ENCODE assay signal across 13 cellular contexts in the genomic region with DNA sequence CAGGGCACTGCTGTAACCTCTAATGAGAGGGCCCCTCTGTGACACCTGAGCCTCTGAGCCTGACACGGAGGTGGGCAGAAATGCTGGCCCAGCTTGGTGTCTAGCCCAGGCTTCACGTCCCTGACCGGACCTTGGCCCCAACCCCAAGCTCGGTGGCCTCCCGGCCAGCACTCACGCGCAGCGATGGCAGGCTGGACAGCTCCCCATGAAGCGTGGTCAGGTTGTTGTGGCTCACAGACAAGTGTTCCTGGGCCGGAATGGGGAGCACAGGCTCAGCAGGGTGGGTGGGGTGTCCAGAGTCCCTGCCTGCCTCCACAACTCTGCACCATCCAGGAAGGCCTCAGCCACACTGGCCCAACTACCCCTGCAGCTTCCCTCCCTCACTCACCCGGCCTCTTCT. TPM values are rescaled to one million over a fixed set of nuclear protein-coding genes. Genes with fewer than 3 reads are reported as not detected.
DNase-seq lines count a peak whose midpoint lies in the region; ATAC-seq, FAIRE-seq and TF ChIP-seq lines count a peak whose summit lies in the region.
"Had no signal": no experiment of that assay in that cellular context is flagged by ENCODE, and none has a peak within 500 bp of the region (broad histone marks: within the 10 kb centered on the region; RNA-seq: fewer than 3 reads in every experiment).

No MANE protein-coding gene starts in this region.

- ATAC-seq in GM21529 (IDR thresholded peaks at IDR 0.05; ENCODE audit: unreplicated experiment), result no peak

- peaks cover 40% of the 10 kb centered on the region for H3K4me1 ChIP-seq in CD8-positive, alpha-beta memory T cell (ENCODE audit: insufficient read depth, low read length)
- H3K4me1 ChIP-seq in PC-9 (replicated peaks; ENCODE audit: insufficient read depth), result peaks cover 26% of the 10 kb centered on the region
- peaks cover 4 to 30% (median 17%) of the 10 kb centered on the region in 4 experiments for H3K4me1 ChIP-seq in H1 (replicated peaks in 1 of 4; ENCODE audit: control insufficient read depth in 3 of 4, insufficient read depth in 4 of 4, low read length in 3 of 4)
- peaks cover 22 to 23% of the 10 kb centered on the region in 2 experiments for H3K4me1 ChIP-seq in trophoblast cell (ENCODE audit: control insufficient read depth in 1 of 2, insufficient read depth in 2 of 2, low read length in 2 of 2)

- TF ChIP-seq EP300 in H1 (IDR thresholded peaks at IDR 0.05; ENCODE audit: borderline replicate concordance in 1 of 2, low read depth in 2 of 2, low read length in 2 of 2), result no peak

- H3K27ac ChIP-seq in CD8-positive, alpha-beta memory T cell (ENCODE audit: low read depth, low read length), result no peak overlapping the region
- H3K27ac ChIP-seq in PC-9 (peak overlapping the region; percentile 96), H1 (ENCODE audit: low read depth, low read length) (peak overlapping the region; percentile 53; the same call in 1 of the 2 replicates), trophoblast cell (ENCODE audit: low read depth, low read length) (no peak overlapping the region)

- peaks cover 36% of the 10 kb centered on the region for H3F3A ChIP-seq in PC-9 (ENCODE audit: insufficient read depth, low read depth)

- H3K14ac ChIP-seq in H1 (ENCODE audit: insufficient read length), result no peak overlapping the region
- no peak overlapping the region for H3K14ac ChIP-seq in trophoblast cell (ENCODE audit: low read length)

- H3K4me1 Mint-ChIP-seq in CD8-positive, alpha-beta memory T cell, result peaks cover 26 to 46% (median 34%) of the 10 kb centered on the region in 3 donors
- peaks cover 24% of the 10 kb centered on the region for H3K4me1 Mint-ChIP-seq in osteocyte (ENCODE audit: unreplicated experiment)
- peaks cover 18% of the 10 kb centered on the region for H3K4me1 Mint-ChIP-seq in activated T-helper 2 cell treated with anti-CD3 and anti-CD28 coated beads, Interferon-gamma antibody, Interleukin-2, Interleukin-4, amounts not matched to agents 10 μg/mL and 5 μg/mL and 100 μg/mL, durations not matched to agents 14 hours and 24 hours and 36 hours (ENCODE audit: low read depth)

- no peak for FAIRE-seq in H1 (lab: Jason Lieb, UNC)
- FAIRE-seq: frontal cortex had no signal

- H2BK20ac ChIP-seq in H1 (ENCODE audit: low read length), result no peak overlapping the region

- H2AFZ ChIP-seq in PC-9 (no peak overlapping the region), H1 (ENCODE audit: low read length) (no peak overlapping the region), trophoblast cell (ENCODE audit: insufficient read depth, low read length, poor library complexity) (no peak overlapping the region)

- H2BK5ac ChIP-seq in H1 (ENCODE audit: low read depth, low read length) (no peak overlapping the region), trophoblast cell (ENCODE audit: low read depth, low read length, poor library complexity) (no peak overlapping the region)

- H2BK120ac ChIP-seq in H1 (replicated peaks; ENCODE audit: low read depth, low read length) (no peak overlapping the region), trophoblast cell (ENCODE audit: insufficient read depth, low read length, poor library complexity) (no peak overlapping the region)

- POLR2A ChIA-PET in CD8-positive, alpha-beta memory T cell (lab: Charles Lee), result no interaction called here
- POLR2A ChIA-PET in PC-9 (lab: Charles Lee; ENCODE audit: unreplicated experiment) (no interaction called here), H1 (lab: Charles Lee; ENCODE audit: partially characterized antibody) (interaction anchor here (1.3 to 11.5 kb wide), 7 partner anchors 12 to 58 kb away, joined by 3 to 171 read pairs (median 7); a partner anchor contains a TSS)

- no peak overlapping the region for H2BK15ac ChIP-seq in H1 (ENCODE audit: low read length)

- peak overlapping the region; percentile 84 for H3K4me3 ChIP-seq in CD8-positive, alpha-beta memory T cell (ENCODE audit: low read length)
- H3K4me3 ChIP-seq in PC-9, result peak overlapping the region; percentile 77
- peak overlapping the region in 1 of 4 experiments; percentile 94; a peak in 2 of 8 replicates for H3K4me3 ChIP-seq in H1 (ENCODE audit: extremely low read depth in 1 of 4, insufficient read depth in 2 of 4, low read depth in 3 of 4, low read length in 4 of 4)
- no peak overlapping the region for H3K4me3 ChIP-seq in trophoblast cell (ENCODE audit: low read depth, low read length)

- H3K23ac ChIP-seq in H1 (ENCODE audit: insufficient read length), result no peak overlapping the region
- no peak overlapping the region for H3K23ac ChIP-seq in trophoblast cell (ENCODE audit: low read length)

- peaks cover 13% of the 10 kb centered on the region for H3K23me2 ChIP-seq in H1 (ENCODE audit: low read depth, low read length)

- peak overlapping the region; percentile 65; the same call in 1 of the 2 replicates for H2AK5ac ChIP-seq in H1 (ENCODE audit: low read depth, low read length)
- no peak overlapping the region for H2AK5ac ChIP-seq in trophoblast cell (ENCODE audit: low read length)

- no TSS peak for BruUV-seq in PC-9 (replicated peaks; lab: Mats Ljungman, UMichigan)

- WGBS in H1 (ENCODE audit: extremely low coverage in 1 of 2, insufficient coverage in 1 of 2, insufficient read length in 1 of 2, insufficient replicate concordance in 2 of 2, low coverage in 1 of 2, low lambda C conversion rate in 2 of 2, missing lambda C conversion rate in 1 of 2), 2 experiments, result 99% methylated on average over 11 of the region's 11 CpGs; no CpG with 5 or more reads in 1 of the 2 experiments
- no CpG with 5 or more reads among the region's 11 CpGs for WGBS in trophoblast cell (ENCODE audit: extremely low coverage, insufficient coverage, insufficient read length)

- no peaks in the 10 kb centered on the region for H3K9me2 ChIP-seq in PC-9 (ENCODE audit: insufficient read depth)

- H2BK12ac ChIP-seq in H1 (ENCODE audit: low read depth, low read length) (peak overlapping the region; percentile 14; the same call in 1 of the 2 replicates), trophoblast cell (ENCODE audit: low read length) (no peak overlapping the region)

- H3K36me3 Mint-ChIP-seq in CD8-positive, alpha-beta memory T cell, result peaks cover 0 to 60% (median 0%) of the 10 kb centered on the region in 3 donors
- peaks cover 8% of the 10 kb centered on the region for H3K36me3 Mint-ChIP-seq in osteocyte (ENCODE audit: unreplicated experiment)
- peaks cover 56% of the 10 kb centered on the region for H3K36me3 Mint-ChIP-seq in activated T-helper 2 cell treated with anti-CD3 and anti-CD28 coated beads, Interferon-gamma antibody, Interleukin-2, Interleukin-4, amounts not matched to agents 10 μg/mL and 5 μg/mL and 100 μg/mL, durations not matched to agents 14 hours and 24 hours and 36 hours (ENCODE audit: low read depth)

- no peaks in the 10 kb centered on the region for H3K9me3 ChIP-seq in CD8-positive, alpha-beta memory T cell (ENCODE audit: low read length)
- H3K9me3 ChIP-seq in PC-9 (ENCODE audit: insufficient read depth, low read depth) (no peaks in the 10 kb centered on the region), H1 (ENCODE audit: insufficient read depth in 2 of 2, low read depth in 1 of 2, low read length in 1 of 2) (no peaks in the 10 kb centered on the region), trophoblast cell (ENCODE audit: insufficient read depth, low read depth, low read length) (no peaks in the 10 kb centered on the region)
- H3K9me3 ChIP-seq: spleen had no signal

- no peak overlapping the region for H4K12ac ChIP-seq in trophoblast cell (ENCODE audit: low read depth, low read length)

- H3K4ac ChIP-seq in H1 (replicated peaks; ENCODE audit: insufficient read length, low read depth, low read length), result no peak overlapping the region
- no peak overlapping the region for H3K4ac ChIP-seq in trophoblast cell (ENCODE audit: low read depth, low read length)

- H4K20me1 ChIP-seq in PC-9 (ENCODE audit: insufficient read depth) (peaks cover 32% of the 10 kb centered on the region), H1 (replicated peaks in 1 of 2; ENCODE audit: control insufficient read depth in 1 of 2, insufficient read depth in 2 of 2, low read length in 2 of 2) (peaks cover 3 to 10% of the 10 kb centered on the region in 2 experiments)

- H3K4me2 ChIP-seq in PC-9 (peak overlapping the region; percentile 98), H1 (ENCODE audit: insufficient read depth in 1 of 2, low read depth in 2 of 2, low read length in 2 of 2) (peak overlapping the region; percentile 84 to 96; a peak in 3 of 4 replicates), trophoblast cell (ENCODE audit: low read length) (peak overlapping the region; percentile 80)

- no peak for TF ChIP-seq POLR2A in H1 (IDR thresholded peaks at IDR 0.05; ENCODE audit: control extremely low read depth in 1 of 2, low read depth in 2 of 2, low read length in 2 of 2)

- no peaks in the 10 kb centered on the region for H3K27me3 ChIP-seq in CD8-positive, alpha-beta memory T cell (ENCODE audit: insufficient read depth, low read length, poor library complexity, severe bottlenecking)
- H3K27me3 ChIP-seq in PC-9 (ENCODE audit: insufficient read depth, low read depth) (no peaks in the 10 kb centered on the region), H1 (replicated peaks in 1 of 4; ENCODE audit: control insufficient read depth in 3 of 4, extremely low read depth in 1 of 4, insufficient read depth in 3 of 4, low read length in 3 of 4) (no peaks in the 10 kb centered on the region), trophoblast cell (ENCODE audit: insufficient read depth, low read length) (no peaks in the 10 kb centered on the region)
- H3K27me3 ChIP-seq: spleen had no signal

- TF ChIP-seq RAD21 in H1 (IDR thresholded peaks at IDR 0.05 in 1 of 2, conservative IDR thresholded peaks at IDR 0.05 in 1 of 2; ENCODE audit: low read depth in 2 of 2, low read length in 2 of 2), result no peak

- no peak overlapping the region for H4K91ac ChIP-seq in H1 (replicated peaks; ENCODE audit: insufficient read length, low read length)
- no peak overlapping the region for H4K91ac ChIP-seq in trophoblast cell (ENCODE audit: low read depth, low read length)

- no peak for TF ChIP-seq CTCF in PC-9 (conservative IDR thresholded peaks at IDR 0.05)
- TF ChIP-seq CTCF in H1 (IDR thresholded peaks at IDR 0.05; ENCODE audit: control extremely low read depth in 1 of 3, insufficient read depth in 1 of 3, low read depth in 1 of 3, low read length in 3 of 3), result no peak
- no peak for TF ChIP-seq CTCF in osteocyte (IDR thresholded peaks at IDR 0.05)

- H3K9ac ChIP-seq in H1 (replicated peaks in 1 of 4; ENCODE audit: extremely low read depth in 1 of 4, low read depth in 3 of 4, low read length in 3 of 4), result no peak overlapping the region
- H3K9ac ChIP-seq in trophoblast cell (ENCODE audit: low read length), result no peak overlapping the region

- peak overlapping the region; percentile 7 to 75 (median 38) for H3K4me3 Mint-ChIP-seq in CD8-positive, alpha-beta memory T cell
- no peak overlapping the region for H3K4me3 Mint-ChIP-seq in osteocyte (ENCODE audit: unreplicated experiment)
- no peak overlapping the region for H3K4me3 Mint-ChIP-seq in activated T-helper 2 cell treated with anti-CD3 and anti-CD28 coated beads, Interferon-gamma antibody, Interleukin-2, Interleukin-4, amounts not matched to agents 10 μg/mL and 5 μg/mL and 100 μg/mL, durations not matched to agents 14 hours and 24 hours and 36 hours (ENCODE audit: low read depth)
- H3K4me3 Mint-ChIP-seq: nephron progenitor cell had no signal

- no peak overlapping the region for H4K5ac ChIP-seq in H1 (ENCODE audit: insufficient read length, low read depth, low read length)

- H3K27me3 Mint-ChIP-seq in CD8-positive, alpha-beta memory T cell, result no peaks in the 10 kb centered on the region
- H3K27me3 Mint-ChIP-seq in osteocyte (ENCODE audit: unreplicated experiment), result no peaks in the 10 kb centered on the region
- no peaks in the 10 kb centered on the region for H3K27me3 Mint-ChIP-seq in activated T-helper 2 cell treated with anti-CD3 and anti-CD28 coated beads, Interferon-gamma antibody, Interleukin-2, Interleukin-4, amounts not matched to agents 10 μg/mL and 5 μg/mL and 100 μg/mL, durations not matched to agents 14 hours and 24 hours and 36 hours (ENCODE audit: low read depth)

- H3K36me3 ChIP-seq in CD8-positive, alpha-beta memory T cell (ENCODE audit: insufficient read depth, low read length), result peaks cover 32% of the 10 kb centered on the region
- H3K36me3 ChIP-seq in PC-9 (ENCODE audit: low read depth) (peaks cover 49% of the 10 kb centered on the region), H1 (ENCODE audit: control insufficient read depth in 2 of 4, insufficient read depth in 4 of 4, low read length in 3 of 4) (peaks cover 24 to 44% (median 37%) of the 10 kb centered on the region in 4 experiments), trophoblast cell (ENCODE audit: control insufficient read depth in 1 of 2, insufficient read depth in 2 of 2, low read length in 2 of 2) (peaks cover 51 to 54% of the 10 kb centered on the region in 2 experiments)

- CTCF ChIA-PET in CD8-positive, alpha-beta memory T cell (lab: Charles Lee), result interaction anchor here (1.2 kb wide), 1 partner anchor 39 kb away, joined by 3 read pairs; no protein-coding TSS in a partner anchor
- CTCF ChIA-PET in PC-9 (lab: Charles Lee) (interaction anchor here (0.7 to 1.3 kb wide), 2 partner anchors 19 to 27 kb away, joined by 3 read pairs; no protein-coding TSS in a partner anchor), H1 (lab: Charles Lee; ENCODE audit: partially characterized antibody) (interaction anchor here (0.9 to 3.9 kb wide), 6 partner anchors 8 to 83 kb away, joined by 3 to 18 read pairs (median 5); no protein-coding TSS in a partner anchor)

- H3K27ac Mint-ChIP-seq in CD8-positive, alpha-beta memory T cell, result peak overlapping the region in 6 of 8 donors; percentile 26 to 50 (median 41)
- H3K27ac Mint-ChIP-seq in osteocyte (ENCODE audit: unreplicated experiment), result no peak overlapping the region
- no peak overlapping the region for H3K27ac Mint-ChIP-seq in activated T-helper 2 cell treated with anti-CD3 and anti-CD28 coated beads, Interferon-gamma antibody, Interleukin-2, Interleukin-4, amounts not matched to agents 10 μg/mL and 5 μg/mL and 100 μg/mL, durations not matched to agents 14 hours and 24 hours and 36 hours
- H3K27ac Mint-ChIP-seq: nephron progenitor cell had no signal

- no peak for DNase-seq in CD8-positive, alpha-beta memory T cell
- DNase-seq in PC-9 (no peak), H1 (ENCODE audit: low read depth in 1 of 2, low spot score in 2 of 2) (no peak), trophoblast cell (no peak), osteocyte (ENCODE audit: extremely low spot score, unreplicated experiment) (no peak)
- DNase-seq in activated T-helper 2 cell treated with anti-CD3 and anti-CD28 coated beads, Interferon-gamma antibody, Interleukin-2, Interleukin-4, amounts not matched to agents 10 μg/mL and 5 μg/mL and 100 μg/mL, durations not matched to agents 14 hours and 24 hours and 36 hours (ENCODE audit: low spot score), result no peak
- DNase-seq: amygdala, NCI-H1092 treated with DMSO at 0.1 percent for 48 hours, nephron progenitor cell, spleen, substantia nigra had no signal

- H4K8ac ChIP-seq in H1 (ENCODE audit: extremely low read depth, insufficient read depth, low read length) (no peak overlapping the region), trophoblast cell (ENCODE audit: low read depth, low read length) (no peak overlapping the region)

- peaks cover 14% of the 10 kb centered on the region for H3K79me1 ChIP-seq in H1 (ENCODE audit: low read depth, low read length)
- H3K79me1 ChIP-seq in trophoblast cell (ENCODE audit: low read length), result peaks cover 16% of the 10 kb centered on the region

- no peak overlapping the region for H3K18ac ChIP-seq in H1 (ENCODE audit: extremely low read depth, low read length)
- H3K18ac ChIP-seq in trophoblast cell (ENCODE audit: low read length), result no peak overlapping the region

- H3K9me3 Mint-ChIP-seq in CD8-positive, alpha-beta memory T cell, result no peaks in the 10 kb centered on the region
- no peaks in the 10 kb centered on the region for H3K9me3 Mint-ChIP-seq in osteocyte (ENCODE audit: unreplicated experiment)
- H3K9me3 Mint-ChIP-seq in activated T-helper 2 cell treated with anti-CD3 and anti-CD28 coated beads, Interferon-gamma antibody, Interleukin-2, Interleukin-4, amounts not matched to agents 10 μg/mL and 5 μg/mL and 100 μg/mL, durations not matched to agents 14 hours and 24 hours and 36 hours, result no peaks in the 10 kb centered on the region
- H3K9me3 Mint-ChIP-seq: nephron progenitor cell had no signal

- H3K79me2 ChIP-seq in PC-9 (ENCODE audit: low read depth) (peaks cover 36% of the 10 kb centered on the region), H1 (ENCODE audit: control insufficient read depth in 1 of 2, insufficient read depth in 2 of 2, low read length in 2 of 2) (peaks cover 0 to 18% of the 10 kb centered on the region in 2 experiments; a peak in 1 of 4 replicates), trophoblast cell (ENCODE audit: control insufficient read depth, insufficient read depth, low read length, poor library complexity) (peaks cover 17% of the 10 kb centered on the region)

- intact Hi-C loops in PC-9 (cut with micrococcal nuclease; ENCODE audit: unreplicated experiment), result no loop called here
- intact Hi-C loops in activated T-helper 2 cell treated with anti-CD3 and anti-CD28 coated beads, Interferon-gamma antibody, Interleukin-2, Interleukin-4, amounts not matched to agents 10 μg/mL and 5 μg/mL and 100 μg/mL, durations not matched to agents 14 hours and 24 hours and 36 hours (cut with micrococcal nuclease), result no loop called here

- no peak overlapping the region for H3K56ac ChIP-seq in H1 (replicated peaks; ENCODE audit: insufficient read length, low read depth, low read length)

RNA-seq across cellular contexts. Expression of a gene that starts 2.2 kb away (rescaled TPM):
- total RNA-seq in CD8-positive, alpha-beta memory T cell, result 100 to 1,000 TPM; 278 to 299 TPM
- polyA plus RNA-seq in CD8-positive, alpha-beta memory T cell, result 216 TPM
- total RNA-seq in PC-9 (2021) (430 and 434 TPM in 2 replicates), osteocyte (212 and 214 TPM in 2 replicates)
- total RNA-seq in H1 (2021; fragmentation: NEBNext Ultra II Directional; extraction: Animal tissue kit (Norgen Biotek cat#: 25700)), result 300 and 324 TPM in 2 replicates
- 549 and 674 TPM in 2 replicates for polyA plus RNA-seq in H1 (2011; rRNA removed)
- 437 TPM for polyA plus RNA-seq in H1 (2011; cell fraction: cytosol; rRNA removed)
- 871 TPM for polyA plus RNA-seq in H1 (2011; cell fraction: nucleus; rRNA removed)
- polyA plus RNA-seq in H1 (2012, experiment 1 of 2), result 271 to 422 TPM (median 386 TPM) in 4 replicates
- 333 TPM for polyA plus RNA-seq in H1 (2012, experiment 2 of 2)
- polyA plus RNA-seq in H1 (2013, experiment 1 of 2), result 161 TPM
- 153 TPM for polyA plus RNA-seq in H1 (2013, experiment 2 of 2)
- polyA minus RNA-seq in H1 (2011; rRNA and poly(A)+ RNA removed), result 400 and 457 TPM in 2 replicates
- 246 TPM for polyA minus RNA-seq in H1 (2011; cell fraction: cytosol; rRNA and poly(A)+ RNA removed)
- polyA minus RNA-seq in H1 (2011; cell fraction: nucleus; rRNA and poly(A)+ RNA removed), result 198 TPM
- polyA plus RNA-seq in trophoblast cell (2013), result 170 and 174 TPM in 2 replicates
- total RNA-seq in activated T-helper 2 cell treated with anti-CD3 and anti-CD28 coated beads, Interferon-gamma antibody, Interleukin-2, Interleukin-4, amounts not matched to agents 10 μg/mL and 5 μg/mL and 100 μg/mL, durations not matched to agents 14 hours and 24 hours and 36 hours, result 334 and 340 TPM in 2 replicates

RNA-seq across cellular contexts. Expression of a gene that starts 4.1 kb away (rescaled TPM):
- total RNA-seq in CD8-positive, alpha-beta memory T cell, result 1 to 10 TPM; 5.5 to 5.6 TPM
- polyA plus RNA-seq in CD8-positive, alpha-beta memory T cell, result 14.1 TPM
- total RNA-seq in PC-9 (2021) (29.6 and 33.0 TPM in 2 replicates), osteocyte (10.8 and 15.3 TPM in 2 replicates)
- 9.9 and 12.4 TPM in 2 replicates for total RNA-seq in H1 (2021; fragmentation: NEBNext Ultra II Directional; extraction: Animal tissue kit (Norgen Biotek cat#: 25700))
- polyA plus RNA-seq in H1 (2011; rRNA removed), result 24.9 and 39.6 TPM in 2 replicates
- polyA plus RNA-seq in H1 (2011; cell fraction: cytosol; rRNA removed), result 25.9 TPM
- 28.3 TPM for polyA plus RNA-seq in H1 (2011; cell fraction: nucleus; rRNA removed)
- 6.3 to 11.5 TPM (median 11.1 TPM) in 4 replicates for polyA plus RNA-seq in H1 (2012, experiment 1 of 2)
- polyA plus RNA-seq in H1 (2012, experiment 2 of 2), result 9.9 TPM
- 4.7 TPM for polyA plus RNA-seq in H1 (2013, experiment 1 of 2)
- polyA plus RNA-seq in H1 (2013, experiment 2 of 2), result 4.4 TPM
- 10.8 and 14.9 TPM in 2 replicates for polyA minus RNA-seq in H1 (2011; rRNA and poly(A)+ RNA removed)
- 20.9 TPM for polyA minus RNA-seq in H1 (2011; cell fraction: cytosol; rRNA and poly(A)+ RNA removed)
- 23.0 TPM for polyA minus RNA-seq in H1 (2011; cell fraction: nucleus; rRNA and poly(A)+ RNA removed)
- polyA plus RNA-seq in trophoblast cell (2013), result 5.1 and 5.3 TPM in 2 replicates
- 6.8 and 7.9 TPM in 2 replicates for total RNA-seq in activated T-helper 2 cell treated with anti-CD3 and anti-CD28 coated beads, Interferon-gamma antibody, Interleukin-2, Interleukin-4, amounts not matched to agents 10 μg/mL and 5 μg/mL and 100 μg/mL, durations not matched to agents 14 hours and 24 hours and 36 hours

RNA-seq across cellular contexts. Expression of a gene that starts 30.9 kb away (rescaled TPM):
- 10 to 100 TPM; 24.3 to 26.3 TPM for total RNA-seq in CD8-positive, alpha-beta memory T cell
- 1.5 TPM for polyA plus RNA-seq in CD8-positive, alpha-beta memory T cell
- total RNA-seq in PC-9 (2021) (44.9 and 57.6 TPM in 2 replicates), osteocyte (43.7 and 45.0 TPM in 2 replicates)
- total RNA-seq in H1 (2021; fragmentation: NEBNext Ultra II Directional; extraction: Animal tissue kit (Norgen Biotek cat#: 25700)), result 71.3 and 72.8 TPM in 2 replicates
- polyA plus RNA-seq in H1 (2011; rRNA removed), result 107 and 137 TPM in 2 replicates
- 95.0 TPM for polyA plus RNA-seq in H1 (2011; cell fraction: cytosol; rRNA removed)
- polyA plus RNA-seq in H1 (2011; cell fraction: nucleus; rRNA removed), result 119 TPM
- 45.9 to 70.7 TPM (median 65.3 TPM) in 4 replicates for polyA plus RNA-seq in H1 (2012, experiment 1 of 2)
- 66.3 TPM for polyA plus RNA-seq in H1 (2012, experiment 2 of 2)
- 30.5 TPM for polyA plus RNA-seq in H1 (2013, experiment 1 of 2)
- 29.6 TPM for polyA plus RNA-seq in H1 (2013, experiment 2 of 2)
- polyA minus RNA-seq in H1 (2011; rRNA and poly(A)+ RNA removed), result 61.7 and 89.9 TPM in 2 replicates
- polyA minus RNA-seq in H1 (2011; cell fraction: cytosol; rRNA and poly(A)+ RNA removed), result 61.0 TPM
- 46.1 TPM for polyA minus RNA-seq in H1 (2011; cell fraction: nucleus; rRNA and poly(A)+ RNA removed)
- polyA plus RNA-seq in trophoblast cell (2013), result 21.5 and 21.7 TPM in 2 replicates
- 23.0 and 24.7 TPM in 2 replicates for total RNA-seq in activated T-helper 2 cell treated with anti-CD3 and anti-CD28 coated beads, Interferon-gamma antibody, Interleukin-2, Interleukin-4, amounts not matched to agents 10 μg/mL and 5 μg/mL and 100 μg/mL, durations not matched to agents 14 hours and 24 hours and 36 hours

RNA-seq across cellular contexts. Expression of a gene that starts 58.4 kb away (rescaled TPM):
- total RNA-seq in CD8-positive, alpha-beta memory T cell, result 10 to 100 TPM; 69.7 to 72.8 TPM
- 21.7 TPM for polyA plus RNA-seq in CD8-positive, alpha-beta memory T cell
- total RNA-seq in PC-9 (2021), result 51.2 and 52.2 TPM in 2 replicates
- total RNA-seq in H1 (2021; fragmentation: NEBNext Ultra II Directional; extraction: Animal tissue kit (Norgen Biotek cat#: 25700)), result 46.2 and 54.3 TPM in 2 replicates
- 21.5 and 23.4 TPM in 2 replicates for polyA plus RNA-seq in H1 (2011; rRNA removed)
- 24.9 TPM for polyA plus RNA-seq in H1 (2011; cell fraction: cytosol; rRNA removed)
- polyA plus RNA-seq in H1 (2011; cell fraction: nucleus; rRNA removed), result 40.5 TPM
- 36.7 to 39.0 TPM (median 38.6 TPM) in 4 replicates for polyA plus RNA-seq in H1 (2012, experiment 1 of 2)
- polyA plus RNA-seq in H1 (2012, experiment 2 of 2), result 27.9 TPM
- 24.5 TPM for polyA plus RNA-seq in H1 (2013, experiment 1 of 2)
- 22.6 TPM for polyA plus RNA-seq in H1 (2013, experiment 2 of 2)
- polyA minus RNA-seq in H1 (2011; rRNA and poly(A)+ RNA removed), result 72.0 and 81.1 TPM in 2 replicates
- 26.3 TPM for polyA minus RNA-seq in H1 (2011; cell fraction: cytosol; rRNA and poly(A)+ RNA removed)
- 55.5 TPM for polyA minus RNA-seq in H1 (2011; cell fraction: nucleus; rRNA and poly(A)+ RNA removed)
- 18.1 and 19.5 TPM in 2 replicates for polyA plus RNA-seq in trophoblast cell (2013)
- 41.5 and 44.8 TPM in 2 replicates for total RNA-seq in osteocyte
- total RNA-seq in activated T-helper 2 cell treated with anti-CD3 and anti-CD28 coated beads, Interferon-gamma antibody, Interleukin-2, Interleukin-4, amounts not matched to agents 10 μg/mL and 5 μg/mL and 100 μg/mL, durations not matched to agents 14 hours and 24 hours and 36 hours, result 70.7 and 75.0 TPM in 2 replicates

RNA-seq across cellular contexts. Expression of a gene that starts 58.7 kb away (rescaled TPM):
- total RNA-seq in CD8-positive, alpha-beta memory T cell, result 10 to 100 TPM; 26.7 to 26.9 TPM
- 4.9 TPM for polyA plus RNA-seq in CD8-positive, alpha-beta memory T cell
- total RNA-seq in PC-9 (2021) (19.5 and 23.8 TPM in 2 replicates), osteocyte (19.8 and 21.2 TPM in 2 replicates)
- total RNA-seq in H1 (2021; fragmentation: NEBNext Ultra II Directional; extraction: Animal tissue kit (Norgen Biotek cat#: 25700)), result 18.5 and 19.0 TPM in 2 replicates
- polyA plus RNA-seq in H1 (2011; rRNA removed), result 6.9 and 8.9 TPM in 2 replicates
- 7.6 TPM for polyA plus RNA-seq in H1 (2011; cell fraction: cytosol; rRNA removed)
- 10.9 TPM for polyA plus RNA-seq in H1 (2011; cell fraction: nucleus; rRNA removed)
- polyA plus RNA-seq in H1 (2012, experiment 1 of 2), result 9.6 to 12.8 TPM (median 12.4 TPM) in 4 replicates
- 4.8 TPM for polyA plus RNA-seq in H1 (2012, experiment 2 of 2)
- 8.2 TPM for polyA plus RNA-seq in H1 (2013, experiment 1 of 2)
- polyA plus RNA-seq in H1 (2013, experiment 2 of 2), result 7.7 TPM
- polyA minus RNA-seq in H1 (2011; rRNA and poly(A)+ RNA removed), result 23.2 and 26.9 TPM in 2 replicates
- 11.1 TPM for polyA minus RNA-seq in H1 (2011; cell fraction: cytosol; rRNA and poly(A)+ RNA removed)
- 14.6 TPM for polyA minus RNA-seq in H1 (2011; cell fraction: nucleus; rRNA and poly(A)+ RNA removed)
- 10.4 and 10.8 TPM in 2 replicates for polyA plus RNA-seq in trophoblast cell (2013)
- 16.5 and 16.8 TPM in 2 replicates for total RNA-seq in activated T-helper 2 cell treated with anti-CD3 and anti-CD28 coated beads, Interferon-gamma antibody, Interleukin-2, Interleukin-4, amounts not matched to agents 10 μg/mL and 5 μg/mL and 100 μg/mL, durations not matched to agents 14 hours and 24 hours and 36 hours

Comparison
In these comparisons a context has a peak if more than half of its experiments do, and no peak if none do; other contexts are left out.
1. H3K27ac ChIP-seq: peak in PC-9 (single experiment) and H1 (single experiment); none in CD8-positive, alpha-beta memory T cell (single experiment) and trophoblast cell (single experiment).
2. H3K27ac Mint-ChIP-seq: peak in CD8-positive, alpha-beta memory T cell (6 of 8); none in osteocyte (single experiment) and activated T-helper 2 cell treated with anti-CD3 and anti-CD28 coated beads, Interferon-gamma antibody, Interleukin-2, Interleukin-4, amounts not matched to agents 10 μg/mL and 5 μg/mL and 100 μg/mL, durations not matched to agents 14 hours and 24 hours and 36 hours (single experiment).
3. H3K4me3 Mint-ChIP-seq: peak in CD8-positive, alpha-beta memory T cell (7 of 7); none in osteocyte (single experiment) and activated T-helper 2 cell treated with anti-CD3 and anti-CD28 coated beads, Interferon-gamma antibody, Interleukin-2, Interleukin-4, amounts not matched to agents 10 μg/mL and 5 μg/mL and 100 μg/mL, durations not matched to agents 14 hours and 24 hours and 36 hours (single experiment).
4. Peak in every context shown above with its lines, with median percentiles within 50 percentile points of each other: H3K4me2 ChIP-seq.